In the genomic region with DNA sequence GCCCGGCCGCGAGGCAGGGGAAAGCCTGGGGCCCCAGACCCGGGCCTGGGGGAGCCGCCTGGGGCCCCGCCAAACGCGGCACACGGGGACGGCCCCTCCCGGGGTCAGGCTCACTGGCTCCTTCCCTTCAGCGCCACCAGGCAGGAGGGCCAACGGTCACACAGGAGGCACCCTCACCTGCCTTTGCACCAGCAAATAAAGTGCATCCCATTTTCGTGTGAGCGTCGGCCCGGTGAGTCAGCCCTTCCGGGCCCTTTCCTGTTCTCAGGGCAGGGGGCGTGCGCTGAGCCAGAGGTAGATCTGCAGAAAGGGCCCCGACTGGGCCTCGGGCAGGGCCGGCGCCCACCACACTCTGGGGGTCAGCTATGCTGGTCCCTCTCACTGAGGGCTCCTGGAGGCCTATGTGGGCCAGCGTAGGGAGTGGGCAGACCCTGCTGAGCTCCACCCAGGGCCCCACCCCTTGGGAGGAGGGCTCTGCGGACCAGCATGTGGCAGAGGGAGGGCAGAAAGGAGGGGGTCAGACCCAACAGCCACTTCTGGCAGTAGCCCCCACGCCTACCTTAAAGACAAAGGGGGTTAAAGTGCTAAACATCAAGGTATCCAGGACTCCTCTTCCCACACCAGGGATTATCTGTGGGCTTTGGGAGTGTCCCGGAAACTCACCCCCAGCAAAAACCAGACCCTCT, we compare ENCODE assay signal across 8 cellular contexts.
DNase-seq lines count a peak whose midpoint lies in the region; ATAC-seq and TF ChIP-seq lines count a peak whose summit lies in the region.

No MANE protein-coding gene starts in this region.

- H3K27me3 ChIP-seq in brain microvascular endothelial cell (replicated peaks), result no peaks in the 10 kb centered on the region
- H3K27me3 ChIP-seq in iPS-18a (ENCODE audit: control insufficient read depth, insufficient read depth, low read length), result no peaks in the 10 kb centered on the region

- H3K4me3 ChIP-seq in brain microvascular endothelial cell (ENCODE audit: low read depth, low read length) (peak overlapping the region; percentile 54), iPS-18a (ENCODE audit: low read length) (peak overlapping the region; percentile 71), skin epidermis (peak overlapping the region; percentile 72 to 93 (median 79))

- peaks cover 13% of the 10 kb centered on the region for H3K4me1 ChIP-seq in iPS-18a (ENCODE audit: control insufficient read depth, low read depth, low read length)

- peak in 8 of 14 donors; percentile 16 to 66 (median 36) for DNase-seq in C1 segment of cervical spinal cord (lab: John Stamatoyannopoulos, UW)
- DNase-seq in NCI-H1105 (lab: John Stamatoyannopoulos, UW), result peak; percentile 80
- DNase-seq in T1000 (lab: John Stamatoyannopoulos, UW), result peak; percentile 23
- DNase-seq in brain microvascular endothelial cell, result no peak
- no peak for DNase-seq in SKM-1 (lab: John Stamatoyannopoulos, UW; ENCODE audit: unreplicated experiment)

- H3K9ac ChIP-seq in iPS-18a (ENCODE audit: low read length), result peak overlapping the region; percentile 83

- peak overlapping the region; percentile 25 for H3K27ac ChIP-seq in brain microvascular endothelial cell
- H3K27ac ChIP-seq in iPS-18a (ENCODE audit: low read length), result peak overlapping the region; percentile 85
- peak overlapping the region in 20 of 21 experiments; percentile 14 to 97 (median 76) for H3K27ac ChIP-seq in skin epidermis

- in situ Hi-C loops in brain microvascular endothelial cell (cut with HindIII; ENCODE audit: low pct_ligation_motif_present, low sequenced_read_pairs), result no loop called here

- peak; percentile 26 for TF ChIP-seq CTCF in brain microvascular endothelial cell (IDR thresholded peaks at IDR 0.05; ENCODE audit: low read depth, low read length, missing control alignments)

- H3K9me3 ChIP-seq in iPS-18a (ENCODE audit: control insufficient read depth, low read depth, low read length), result no peaks in the 10 kb centered on the region

- H3K36me3 ChIP-seq in brain microvascular endothelial cell (replicated peaks) (peaks cover 20% of the 10 kb centered on the region), iPS-18a (ENCODE audit: control insufficient read depth, low read depth, low read length) (peaks cover 11% of the 10 kb centered on the region)

- ATAC-seq in GM19455 (IDR thresholded peaks at IDR 0.05; ENCODE audit: unreplicated experiment), result peak; percentile 20

Comparison
In these comparisons a context has a peak if more than half of its experiments do, and no peak if none do; other contexts are left out.
1. DNase-seq: peak in C1 segment of cervical spinal cord (8 of 14), NCI-H1105 (single experiment) and T1000 (single experiment); none in brain microvascular endothelial cell (single experiment) and SKM-1 (single experiment).
2. H3K27ac ChIP-seq: peak in every context shown above with its lines; median percentile 85 in iPS-18a; 76 in skin epidermis; 25 in brain microvascular endothelial cell.
3. Peak in every context shown above with its lines, with median percentiles within 50 percentile points of each other: H3K4me3 ChIP-seq.